ENCODE assay signal across 8 cellular contexts in genomic region chr5:159050408-159051091, GRCh38. TPM values are rescaled to one million over a fixed set of nuclear protein-coding genes. Genes with fewer than 3 reads are reported as not detected.
A peak's percentile ranks its signal among the peaks of the same experiment; 100 is the strongest.
DNase-seq lines count a peak whose midpoint lies in the region; TF ChIP-seq lines count a peak whose summit lies in the region.

No MANE protein-coding gene starts in this region.

- no peak for TF ChIP-seq POLR2A in spleen (IDR thresholded peaks at IDR 0.05)

- intact Hi-C loops in spleen (cut with DNase I; ENCODE audit: low total_unique reads), result no loop called here

- CTCF ChIA-PET in HEK293 (lab: Yijun Ruan, JAX), result no interaction called here

- POLR2A ChIA-PET in HEK293 (lab: Yijun Ruan, JAX), result no interaction called here

- no peak overlapping the region for H3K4me3 ChIP-seq in HEK293 (ENCODE audit: low read depth, low read length)
- no peak overlapping the region for H3K4me3 ChIP-seq in fibroblast of mammary gland (ENCODE audit: control insufficient read depth, low read depth, low read length)
- H3K4me3 ChIP-seq in spleen, result peak overlapping the region in 2 of 8 donors; percentile 17 to 59

- H3K36me3 ChIP-seq in HEK293 (ENCODE audit: control insufficient read depth in 2 of 2, insufficient read depth in 1 of 2, low read length in 2 of 2) (no peaks in the 10 kb centered on the region), spleen (no peaks in the 10 kb centered on the region)

- 59 to 72% (median 63%) methylated on average over 6 of the region's 6 CpGs for WGBS in spleen, 5 donors

- H3K27ac ChIP-seq in HEK293 (ENCODE audit: extremely low read depth, low read depth, low read length) (no peak overlapping the region; the same call in 1 of the 2 replicates), spleen (peak overlapping the region; percentile 58 to 86 (median 78))

- H3K27me3 ChIP-seq in spleen (replicated peaks in 1 of 7), result peaks cover 0 to 33% (median 9%) of the 10 kb centered on the region in 7 donors

- in situ Hi-C loops in GM13977 (cut with MboI; ENCODE audit: low pct_unique_long_range_greater_than_20kb, low sequenced_read_pairs, unreplicated experiment), result no loop called here

- peaks cover 2% of the 10 kb centered on the region; the same call in 1 of the 2 replicates for H3K4me1 ChIP-seq in HEK293 (ENCODE audit: control insufficient read depth, insufficient read depth, low read length)
- peaks cover 15 to 66% (median 44%) of the 10 kb centered on the region in 6 donors for H3K4me1 ChIP-seq in spleen

- TF ChIP-seq CTCF in GM13977 (IDR thresholded peaks at IDR 0.05; ENCODE audit: extremely low read depth, insufficient read depth, missing control alignments) (no peak), HEK293 (tag by site-specific recombination; IDR thresholded peaks at IDR 0.05) (no peak), fibroblast of mammary gland (conservative IDR thresholded peaks at IDR 0.05; ENCODE audit: control insufficient read depth, insufficient read depth, low read depth, low read length) (no peak), spleen (IDR thresholded peaks at IDR 0.05 in 8 of 11, conservative IDR thresholded peaks at IDR 0.05 in 3 of 11) (no peak)

- no peaks in the 10 kb centered on the region for H3K9me3 ChIP-seq in HEK293 (ENCODE audit: control insufficient read depth, insufficient read depth, low read depth, low read length)
- no peaks in the 10 kb centered on the region for H3K9me3 ChIP-seq in spleen

- DNase-seq in GM13977 (ENCODE audit: low spot score) (peak; percentile 36), NCI-H2107 (lab: John Stamatoyannopoulos, UW) (peak; percentile 47), fibroblast of mammary gland (ENCODE audit: low read depth) (peak; percentile 92), spleen (no peak), HPDE6-E6E7 (ENCODE audit: extremely low spot score) (no peak), pons (ENCODE audit: low spot score) (no peak)
- no peak for DNase-seq in activated CD4-positive, alpha-beta T cell treated with anti-CD3 and anti-CD28 coated beads, Interleukin-2, amount 50 U/mL, for 1 hour

TF ChIP-seq in HEK293, 187 proteins besides CTCF, POLR2A, EP300 and RAD21:
- TF ChIP-seq MZF1 (tag by site-specific recombination; IDR thresholded peaks at IDR 0.05; ENCODE audit: borderline replicate concordance), result peak; percentile 68; the same call in 1 of the 2 replicates
- no peak for TF ChIP-seq OVOL3 (tag by site-specific recombination; IDR thresholded peaks at IDR 0.05)
- no peak for TF ChIP-seq ZNF548 (tag by site-specific recombination; IDR thresholded peaks at IDR 0.05)
- TF ChIP-seq OSR2 (tag by site-specific recombination; IDR thresholded peaks at IDR 0.05), result peak; percentile 63; the same call in 1 of the 2 replicates
- 0 out of 2 replicates have a peak, but pooled peaks have one; percentile 14 for TF ChIP-seq ZNF843 (tag by site-specific recombination; IDR thresholded peaks at IDR 0.05)
- TF ChIP-seq PRDM6 (tag by site-specific recombination; IDR thresholded peaks at IDR 0.05), result peak; percentile 80
- TF ChIP-seq SETDB1 (IDR thresholded peaks at IDR 0.05; ENCODE audit: insufficient read length, low read length), result no peak
- TF ChIP-seq PRDM10 (tag by site-specific recombination; IDR thresholded peaks at IDR 0.05), result no peak
- TF ChIP-seq TSHZ1 (tag by site-specific recombination; IDR thresholded peaks at IDR 0.05; ENCODE audit: borderline replicate concordance), result peak; percentile 41; the same call in 1 of the 2 replicates
- TF ChIP-seq ZNF830 (tag by site-specific recombination; IDR thresholded peaks at IDR 0.05; ENCODE audit: low read depth), result no peak

RNA-seq across cellular contexts. Expression of gene EBF1, which starts 49.2 kb away (rescaled TPM):
- 10 to 100 TPM; 19.6 to 56.2 (median 34.8) TPM for total RNA-seq in spleen
- 1 to 10 TPM; 6.8 to 8.8 (median 7.9) TPM for polyA plus RNA-seq in spleen

Comparison
In these comparisons a context has a peak if more than half of its experiments do, and no peak if none do; other contexts are left out.
1. DNase-seq: peak in GM13977 (single experiment), NCI-H2107 (single experiment) and fibroblast of mammary gland (single experiment); none in spleen (single experiment), HPDE6-E6E7 (single experiment), activated CD4-positive, alpha-beta T cell treated with anti-CD3 and anti-CD28 coated beads, Interleukin-2, amount 50 U/mL, for 1 hour (single experiment) and pons (single experiment).